ENCODE assay signal across 1 cellular context in the genomic region with DNA sequence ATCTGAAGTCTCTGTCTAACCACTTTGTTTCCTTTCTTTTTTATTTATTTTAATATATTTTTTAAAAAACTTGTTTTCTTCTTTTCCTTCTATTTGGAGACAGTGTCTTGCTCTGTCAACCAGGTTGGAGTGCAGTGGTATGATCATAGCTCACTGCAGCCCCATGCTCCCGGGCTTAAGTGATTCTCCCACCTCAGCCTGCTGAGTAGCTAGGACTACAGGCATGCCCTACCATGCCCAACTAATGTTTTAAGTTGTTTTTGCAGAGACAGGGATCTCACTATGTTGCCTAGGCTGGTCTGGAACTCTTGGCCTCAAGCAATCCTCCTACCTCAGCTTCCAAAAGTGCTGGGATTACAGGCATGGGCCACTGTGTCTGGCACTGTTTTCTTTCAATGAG.
TF ChIP-seq lines count a peak whose summit lies in the region.

No MANE protein-coding gene starts in this region.

TF ChIP-seq in GM23338, 12 proteins besides CTCF, POLR2A, EP300 and RAD21 (continued from another document):
- TF ChIP-seq, protein P1, sequence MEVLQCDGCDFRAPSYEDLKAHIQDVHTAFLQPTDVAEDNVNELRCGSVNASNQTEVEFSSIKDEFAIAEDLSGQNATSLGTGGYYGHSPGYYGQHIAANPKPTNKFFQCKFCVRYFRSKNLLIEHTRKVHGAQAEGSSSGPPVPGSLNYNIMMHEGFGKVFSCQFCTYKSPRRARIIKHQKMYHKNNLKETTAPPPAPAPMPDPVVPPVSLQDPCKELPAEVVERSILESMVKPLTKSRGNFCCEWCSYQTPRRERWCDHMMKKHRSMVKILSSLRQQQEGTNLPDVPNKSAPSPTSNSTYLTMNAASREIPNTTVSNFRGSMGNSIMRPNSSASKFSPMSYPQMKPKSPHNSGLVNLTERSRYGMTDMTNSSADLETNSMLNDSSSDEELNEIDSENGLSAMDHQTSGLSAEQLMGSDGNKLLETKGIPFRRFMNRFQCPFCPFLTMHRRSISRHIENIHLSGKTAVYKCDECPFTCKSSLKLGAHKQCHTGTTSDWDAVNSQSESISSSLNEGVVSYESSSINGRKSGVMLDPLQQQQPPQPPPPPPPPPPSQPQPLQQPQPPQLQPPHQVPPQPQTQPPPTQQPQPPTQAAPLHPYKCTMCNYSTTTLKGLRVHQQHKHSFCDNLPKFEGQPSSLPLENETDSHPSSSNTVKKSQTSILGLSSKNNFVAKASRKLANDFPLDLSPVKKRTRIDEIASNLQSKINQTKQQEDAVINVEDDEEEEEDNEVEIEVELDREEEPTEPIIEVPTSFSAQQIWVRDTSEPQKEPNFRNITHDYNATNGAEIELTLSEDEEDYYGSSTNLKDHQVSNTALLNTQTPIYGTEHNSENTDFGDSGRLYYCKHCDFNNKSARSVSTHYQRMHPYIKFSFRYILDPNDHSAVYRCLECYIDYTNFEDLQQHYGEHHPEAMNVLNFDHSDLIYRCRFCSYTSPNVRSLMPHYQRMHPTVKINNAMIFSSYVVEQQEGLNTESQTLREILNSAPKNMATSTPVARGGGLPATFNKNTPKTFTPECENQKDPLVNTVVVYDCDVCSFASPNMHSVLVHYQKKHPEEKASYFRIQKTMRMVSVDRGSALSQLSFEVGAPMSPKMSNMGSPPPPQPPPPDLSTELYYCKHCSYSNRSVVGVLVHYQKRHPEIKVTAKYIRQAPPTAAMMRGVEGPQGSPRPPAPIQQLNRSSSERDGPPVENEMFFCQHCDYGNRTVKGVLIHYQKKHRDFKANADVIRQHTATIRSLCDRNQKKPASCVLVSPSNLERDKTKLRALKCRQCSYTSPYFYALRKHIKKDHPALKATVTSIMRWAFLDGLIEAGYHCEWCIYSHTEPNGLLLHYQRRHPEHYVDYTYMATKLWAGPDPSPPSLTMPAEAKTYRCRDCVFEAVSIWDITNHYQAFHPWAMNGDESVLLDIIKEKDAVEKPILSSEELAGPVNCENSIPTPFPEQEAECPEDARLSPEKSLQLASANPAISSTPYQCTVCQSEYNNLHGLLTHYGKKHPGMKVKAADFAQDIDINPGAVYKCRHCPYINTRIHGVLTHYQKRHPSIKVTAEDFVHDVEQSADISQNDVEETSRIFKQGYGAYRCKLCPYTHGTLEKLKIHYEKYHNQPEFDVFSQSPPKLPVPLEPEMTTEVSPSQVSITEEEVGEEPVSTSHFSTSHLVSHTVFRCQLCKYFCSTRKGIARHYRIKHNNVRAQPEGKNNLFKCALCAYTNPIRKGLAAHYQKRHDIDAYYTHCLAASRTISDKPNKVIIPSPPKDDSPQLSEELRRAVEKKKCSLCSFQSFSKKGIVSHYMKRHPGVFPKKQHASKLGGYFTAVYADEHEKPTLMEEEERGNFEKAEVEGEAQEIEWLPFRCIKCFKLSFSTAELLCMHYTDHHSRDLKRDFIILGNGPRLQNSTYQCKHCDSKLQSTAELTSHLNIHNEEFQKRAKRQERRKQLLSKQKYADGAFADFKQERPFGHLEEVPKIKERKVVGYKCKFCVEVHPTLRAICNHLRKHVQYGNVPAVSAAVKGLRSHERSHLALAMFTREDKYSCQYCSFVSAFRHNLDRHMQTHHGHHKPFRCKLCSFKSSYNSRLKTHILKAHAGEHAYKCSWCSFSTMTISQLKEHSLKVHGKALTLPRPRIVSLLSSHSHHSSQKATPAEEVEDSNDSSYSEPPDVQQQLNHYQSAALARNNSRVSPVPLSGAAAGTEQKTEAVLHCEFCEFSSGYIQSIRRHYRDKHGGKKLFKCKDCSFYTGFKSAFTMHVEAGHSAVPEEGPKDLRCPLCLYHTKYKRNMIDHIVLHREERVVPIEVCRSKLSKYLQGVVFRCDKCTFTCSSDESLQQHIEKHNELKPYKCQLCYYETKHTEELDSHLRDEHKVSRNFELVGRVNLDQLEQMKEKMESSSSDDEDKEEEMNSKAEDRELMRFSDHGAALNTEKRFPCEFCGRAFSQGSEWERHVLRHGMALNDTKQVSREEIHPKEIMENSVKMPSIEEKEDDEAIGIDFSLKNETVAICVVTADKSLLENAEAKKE (CRISPR knock-in tag; IDR thresholded peaks at IDR 0.05) = no peak
- TF ChIP-seq, protein P2, sequence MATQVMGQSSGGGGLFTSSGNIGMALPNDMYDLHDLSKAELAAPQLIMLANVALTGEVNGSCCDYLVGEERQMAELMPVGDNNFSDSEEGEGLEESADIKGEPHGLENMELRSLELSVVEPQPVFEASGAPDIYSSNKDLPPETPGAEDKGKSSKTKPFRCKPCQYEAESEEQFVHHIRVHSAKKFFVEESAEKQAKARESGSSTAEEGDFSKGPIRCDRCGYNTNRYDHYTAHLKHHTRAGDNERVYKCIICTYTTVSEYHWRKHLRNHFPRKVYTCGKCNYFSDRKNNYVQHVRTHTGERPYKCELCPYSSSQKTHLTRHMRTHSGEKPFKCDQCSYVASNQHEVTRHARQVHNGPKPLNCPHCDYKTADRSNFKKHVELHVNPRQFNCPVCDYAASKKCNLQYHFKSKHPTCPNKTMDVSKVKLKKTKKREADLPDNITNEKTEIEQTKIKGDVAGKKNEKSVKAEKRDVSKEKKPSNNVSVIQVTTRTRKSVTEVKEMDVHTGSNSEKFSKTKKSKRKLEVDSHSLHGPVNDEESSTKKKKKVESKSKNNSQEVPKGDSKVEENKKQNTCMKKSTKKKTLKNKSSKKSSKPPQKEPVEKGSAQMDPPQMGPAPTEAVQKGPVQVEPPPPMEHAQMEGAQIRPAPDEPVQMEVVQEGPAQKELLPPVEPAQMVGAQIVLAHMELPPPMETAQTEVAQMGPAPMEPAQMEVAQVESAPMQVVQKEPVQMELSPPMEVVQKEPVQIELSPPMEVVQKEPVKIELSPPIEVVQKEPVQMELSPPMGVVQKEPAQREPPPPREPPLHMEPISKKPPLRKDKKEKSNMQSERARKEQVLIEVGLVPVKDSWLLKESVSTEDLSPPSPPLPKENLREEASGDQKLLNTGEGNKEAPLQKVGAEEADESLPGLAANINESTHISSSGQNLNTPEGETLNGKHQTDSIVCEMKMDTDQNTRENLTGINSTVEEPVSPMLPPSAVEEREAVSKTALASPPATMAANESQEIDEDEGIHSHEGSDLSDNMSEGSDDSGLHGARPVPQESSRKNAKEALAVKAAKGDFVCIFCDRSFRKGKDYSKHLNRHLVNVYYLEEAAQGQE (IDR thresholded peaks at IDR 0.05; ENCODE audit: unreplicated experiment) = no peak
- TF ChIP-seq, protein P3, sequence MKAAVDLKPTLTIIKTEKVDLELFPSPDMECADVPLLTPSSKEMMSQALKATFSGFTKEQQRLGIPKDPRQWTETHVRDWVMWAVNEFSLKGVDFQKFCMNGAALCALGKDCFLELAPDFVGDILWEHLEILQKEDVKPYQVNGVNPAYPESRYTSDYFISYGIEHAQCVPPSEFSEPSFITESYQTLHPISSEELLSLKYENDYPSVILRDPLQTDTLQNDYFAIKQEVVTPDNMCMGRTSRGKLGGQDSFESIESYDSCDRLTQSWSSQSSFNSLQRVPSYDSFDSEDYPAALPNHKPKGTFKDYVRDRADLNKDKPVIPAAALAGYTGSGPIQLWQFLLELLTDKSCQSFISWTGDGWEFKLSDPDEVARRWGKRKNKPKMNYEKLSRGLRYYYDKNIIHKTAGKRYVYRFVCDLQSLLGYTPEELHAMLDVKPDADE (IDR thresholded peaks at IDR 0.05) = no peak
- TF ChIP-seq JUNB (IDR thresholded peaks at IDR 0.05; ENCODE audit: unreplicated experiment) (no peak), EZH2phosphoT487 (IDR thresholded peaks at IDR 0.05; ENCODE audit: unreplicated experiment) (no peak)
